Comparison of ENCODE assay signal across 10 cellular contexts in genomic region chr17:81229666-81229920, GRCh38. TPM values are rescaled to one million over a fixed set of nuclear protein-coding genes. Genes with fewer than 3 reads are reported as not detected.
DNase-seq lines count a peak whose midpoint lies in the region; ATAC-seq and TF ChIP-seq lines count a peak whose summit lies in the region.
"Had no signal": no experiment of that assay in that cellular context is flagged by ENCODE, and none has a peak within 500 bp of the region (broad histone marks: within the 10 kb centered on the region; RNA-seq: fewer than 3 reads in every experiment).

No MANE protein-coding gene starts in this region.

- no peak overlapping the region for H2BK120ac ChIP-seq in IMR-90 (ENCODE audit: low read depth, low read length)

- no peak overlapping the region for H2AFZ ChIP-seq in IMR-90 (replicated peaks; ENCODE audit: low read length, poor library complexity)
- H2AFZ ChIP-seq: GM23338 had no signal

- H2AK9ac ChIP-seq in IMR-90 (replicated peaks; ENCODE audit: low read depth, low read length, poor library complexity) = peak overlapping the region; percentile 24

- no peak for DNase-seq in IMR-90
- DNase-seq in activated T-helper 1 cell treated with anti-CD3 and anti-CD28 coated beads, Interleukin-12 subunit alpha, Interleukin-12 subunit beta, Interleukin-2, Interleukin-4 antibody, amounts not matched to agents 30 ng/mL and 10 ng/mL and 1 ng/mL, durations not matched to agents 14 hours and 24 hours and 36 hours (ENCODE audit: low spot score) = no peak
- no peak for DNase-seq in memory B cell (ENCODE audit: low spot score in 2 of 2)
- DNase-seq in ascending aorta (ENCODE audit: low spot score in 2 of 2) = no peak
- DNase-seq: H9 had no signal

- H3K4me2 ChIP-seq in IMR-90 (ENCODE audit: low read depth, low read length) = no peak overlapping the region
- H3K4me2 ChIP-seq: BLaER1, GM23338 had no signal

- no peak for ATAC-seq in IMR-90 (ENCODE audit: low read depth)
- ATAC-seq in memory B cell (ENCODE audit: low read depth) = no peak
- no peak for ATAC-seq in GM18519 (IDR thresholded peaks at IDR 0.05; ENCODE audit: low FRiP score, unreplicated experiment)
- no peak for ATAC-seq in GM21528 (IDR thresholded peaks at IDR 0.05; ENCODE audit: low FRiP score, unreplicated experiment)

- H3K56ac ChIP-seq in IMR-90 (ENCODE audit: extremely low read depth, insufficient read depth, low read length) = no peak overlapping the region

- peaks cover 13% of the 10 kb centered on the region for H4K20me1 ChIP-seq in IMR-90 (ENCODE audit: insufficient read depth, low read length)

- no peak for TF ChIP-seq CTCF in IMR-90 (conservative IDR thresholded peaks at IDR 0.05; ENCODE audit: low read depth, low read length)
- TF ChIP-seq CTCF in ascending aorta (IDR thresholded peaks at IDR 0.05) = no peak

- no peak overlapping the region for H4K8ac ChIP-seq in IMR-90 (ENCODE audit: low read depth in 2 of 2, low read length in 2 of 2)

- H3K36me3 ChIP-seq in IMR-90 (ENCODE audit: control insufficient read depth, insufficient read depth, low read length) (peaks cover 39% of the 10 kb centered on the region), ascending aorta (peaks cover 39 to 49% of the 10 kb centered on the region in 2 donors)

- H3K4me1 Mint-ChIP-seq in activated T-helper 1 cell treated with anti-CD3 and anti-CD28 coated beads, Interleukin-12 subunit alpha, Interleukin-12 subunit beta, Interleukin-2, Interleukin-4 antibody, amounts not matched to agents 30 ng/mL and 10 ng/mL and 1 ng/mL, durations not matched to agents 14 hours and 24 hours and 36 hours (ENCODE audit: low read depth) = peaks cover 8% of the 10 kb centered on the region
- peaks cover 24% of the 10 kb centered on the region for H3K4me1 Mint-ChIP-seq in memory B cell
- H3K4me1 Mint-ChIP-seq: GM23338, H9 had no signal

- POLR2A ChIA-PET in IMR-90 (lab: Charles Lee; ENCODE audit: unreplicated experiment) = no interaction called here

- no peak overlapping the region for H2BK5ac ChIP-seq in IMR-90 (ENCODE audit: low read depth, low read length, poor library complexity, severe bottlenecking)

- no peak overlapping the region for H2BK15ac ChIP-seq in IMR-90 (ENCODE audit: low read depth, low read length)

- no peaks in the 10 kb centered on the region for H3K9me3 Mint-ChIP-seq in activated T-helper 1 cell treated with anti-CD3 and anti-CD28 coated beads, Interleukin-12 subunit alpha, Interleukin-12 subunit beta, Interleukin-2, Interleukin-4 antibody, amounts not matched to agents 30 ng/mL and 10 ng/mL and 1 ng/mL, durations not matched to agents 14 hours and 24 hours and 36 hours
- H3K9me3 Mint-ChIP-seq in memory B cell = peaks cover 3% of the 10 kb centered on the region
- H3K9me3 Mint-ChIP-seq: GM23338, H9 had no signal

- H2BK20ac ChIP-seq in IMR-90 (ENCODE audit: low read depth, low read length) = no peak overlapping the region

- CTCF ChIA-PET in IMR-90 (lab: Yijun Ruan, JAX) = no interaction called here

- no peak overlapping the region for H2AK5ac ChIP-seq in IMR-90 (ENCODE audit: low read depth, low read length)

- peaks cover 19% of the 10 kb centered on the region for H3K36me3 Mint-ChIP-seq in activated T-helper 1 cell treated with anti-CD3 and anti-CD28 coated beads, Interleukin-12 subunit alpha, Interleukin-12 subunit beta, Interleukin-2, Interleukin-4 antibody, amounts not matched to agents 30 ng/mL and 10 ng/mL and 1 ng/mL, durations not matched to agents 14 hours and 24 hours and 36 hours (ENCODE audit: low read depth)
- H3K36me3 Mint-ChIP-seq in memory B cell = peaks cover 13% of the 10 kb centered on the region

- TF ChIP-seq RAD21 in IMR-90 (IDR thresholded peaks at IDR 0.05; ENCODE audit: low read length) = no peak

- no peak overlapping the region for H3K4ac ChIP-seq in IMR-90 (ENCODE audit: low read depth, low read length)

- no TSS peak for BruUV-seq in IMR-90 (replicated peaks; lab: Mats Ljungman, UMichigan)

- H3K4me1 ChIP-seq in IMR-90 (ENCODE audit: control insufficient read depth, insufficient read depth, low read length) (no peaks in the 10 kb centered on the region), ascending aorta (no peaks in the 10 kb centered on the region)
- H3K4me1 ChIP-seq: BLaER1 had no signal

- no peak overlapping the region for H3K18ac ChIP-seq in IMR-90 (ENCODE audit: low read depth, low read length)

- H3K9me3 ChIP-seq in IMR-90 (ENCODE audit: control insufficient read depth, insufficient read depth, low read length) (peaks cover 3% of the 10 kb centered on the region; the same call in 1 of the 2 replicates), ascending aorta (no peaks in the 10 kb centered on the region)

- 89% methylated on average over 13 of the region's 14 CpGs; no CpG with 5 or more reads in 1 of the 2 experiments for WGBS in IMR-90 (ENCODE audit: extremely low coverage in 2 of 2, insufficient read length in 1 of 2), 2 experiments

- no peak overlapping the region for H3K23ac ChIP-seq in IMR-90 (ENCODE audit: low read depth, low read length)

- intact Hi-C loops in IMR-90 (cut with micrococcal nuclease) (no loop called here), ascending aorta (cut with DNase I) (no loop called here)
- intact Hi-C loops in activated T-helper 1 cell treated with anti-CD3 and anti-CD28 coated beads, Interleukin-12 subunit alpha, Interleukin-12 subunit beta, Interleukin-2, Interleukin-4 antibody, amounts not matched to agents 30 ng/mL and 10 ng/mL and 1 ng/mL, durations not matched to agents 14 hours and 24 hours and 36 hours (cut with micrococcal nuclease) = loop anchor here (10.0 kb wide), 1 partner anchor 195 kb away; the partner anchor contains the start of gene BAIAP2

- H3K79me1 ChIP-seq in IMR-90 (ENCODE audit: low read depth in 1 of 2, low read length in 2 of 2) = peaks cover 1 to 14% of the 10 kb centered on the region in 2 experiments; a peak in 3 of 4 replicates

- H3K27ac ChIP-seq in IMR-90 (ENCODE audit: insufficient read depth, low read length) = no peak overlapping the region
- H3K27ac ChIP-seq in ascending aorta = no peak overlapping the region
- H3K27ac ChIP-seq: BLaER1 had no signal

- peak overlapping the region; percentile 1 for H3K27ac Mint-ChIP-seq in activated T-helper 1 cell treated with anti-CD3 and anti-CD28 coated beads, Interleukin-12 subunit alpha, Interleukin-12 subunit beta, Interleukin-2, Interleukin-4 antibody, amounts not matched to agents 30 ng/mL and 10 ng/mL and 1 ng/mL, durations not matched to agents 14 hours and 24 hours and 36 hours
- peak overlapping the region; percentile 25 for H3K27ac Mint-ChIP-seq in memory B cell
- H3K27ac Mint-ChIP-seq: GM23338, H9 had no signal

- H3K9ac ChIP-seq in IMR-90 (ENCODE audit: low read depth, low read length) = no peak overlapping the region
- H3K9ac ChIP-seq: BLaER1 had no signal

- H3K27me3 Mint-ChIP-seq in activated T-helper 1 cell treated with anti-CD3 and anti-CD28 coated beads, Interleukin-12 subunit alpha, Interleukin-12 subunit beta, Interleukin-2, Interleukin-4 antibody, amounts not matched to agents 30 ng/mL and 10 ng/mL and 1 ng/mL, durations not matched to agents 14 hours and 24 hours and 36 hours (ENCODE audit: insufficient read depth) = no peaks in the 10 kb centered on the region
- H3K27me3 Mint-ChIP-seq in memory B cell = no peaks in the 10 kb centered on the region

- no peak overlapping the region for H3K14ac ChIP-seq in IMR-90 (replicated peaks; ENCODE audit: low read depth, low read length)

- no peak overlapping the region for H3K4me3 Mint-ChIP-seq in activated T-helper 1 cell treated with anti-CD3 and anti-CD28 coated beads, Interleukin-12 subunit alpha, Interleukin-12 subunit beta, Interleukin-2, Interleukin-4 antibody, amounts not matched to agents 30 ng/mL and 10 ng/mL and 1 ng/mL, durations not matched to agents 14 hours and 24 hours and 36 hours
- peak overlapping the region; percentile 33 for H3K4me3 Mint-ChIP-seq in memory B cell
- H3K4me3 Mint-ChIP-seq: GM23338, H9 had no signal

- TF ChIP-seq POLR2A in IMR-90 (IDR thresholded peaks at IDR 0.05; ENCODE audit: low read depth, low read length) = no peak

- in situ Hi-C loops in IMR-90 (cut with MboI; ENCODE audit: low sequenced_read_pairs) = no loop called here

- H3K27me3 ChIP-seq in IMR-90 (ENCODE audit: control insufficient read depth, insufficient read depth, low read length) = no peaks in the 10 kb centered on the region
- H3K27me3 ChIP-seq in ascending aorta = no peaks in the 10 kb centered on the region
- H3K27me3 ChIP-seq: BLaER1 had no signal

- H4K91ac ChIP-seq in IMR-90 (ENCODE audit: insufficient read depth, low read depth, low read length) = no peak overlapping the region

- no peak overlapping the region for H3K4me3 ChIP-seq in IMR-90 (ENCODE audit: insufficient read depth, low read depth, low read length)
- H3K4me3 ChIP-seq in ascending aorta = no peak overlapping the region
- H3K4me3 ChIP-seq: BLaER1, GM12878, GM23338 had no signal

- no peaks in the 10 kb centered on the region for H3K9me1 ChIP-seq in IMR-90 (ENCODE audit: insufficient read depth, low read length)

- H4K5ac ChIP-seq in IMR-90 (ENCODE audit: low read depth, low read length) = no peak overlapping the region

- dilution Hi-C loops in IMR-90 (cut with HindIII; ENCODE audit: low sequenced_read_pairs, unreplicated experiment) = no loop called here

RNA-seq across cellular contexts. Expression of gene CEP131, which starts 6.8 kb away (rescaled TPM):
- total RNA-seq in IMR-90 (2012; rRNA removed) (4.8 and 5.3 TPM in 2 replicates), ascending aorta (6.7 TPM)
- 9.6 and 12.3 TPM in 2 replicates for polyA plus RNA-seq in IMR-90 (2012; rRNA removed)
- polyA plus RNA-seq in IMR-90 (2012; cell fraction: cytosol; rRNA removed) = 11.3 and 16.9 TPM in 2 replicates
- polyA plus RNA-seq in IMR-90 (2012; cell fraction: nucleus; rRNA removed; ENCODE audit: low replicate concordance) = 57.2 and 102 TPM in 2 replicates
- total RNA-seq in activated T-helper 1 cell treated with anti-CD3 and anti-CD28 coated beads, Interleukin-12 subunit alpha, Interleukin-12 subunit beta, Interleukin-2, Interleukin-4 antibody, amounts not matched to agents 30 ng/mL and 10 ng/mL and 1 ng/mL, durations not matched to agents 14 hours and 24 hours and 36 hours = 17.5 and 18.7 TPM in 2 replicates

RNA-seq across cellular contexts. Expression of gene TEPSIN, which starts 9.3 kb away (rescaled TPM):
- total RNA-seq in IMR-90 (2012; rRNA removed) (3.2 and 3.3 TPM in 2 replicates), ascending aorta (117 TPM)
- polyA plus RNA-seq in IMR-90 (2012; rRNA removed) = 28.1 and 36.1 TPM in 2 replicates
- 9.0 and 13.3 TPM in 2 replicates for polyA plus RNA-seq in IMR-90 (2012; cell fraction: cytosol; rRNA removed)
- 230 and 545 TPM in 2 replicates for polyA plus RNA-seq in IMR-90 (2012; cell fraction: nucleus; rRNA removed; ENCODE audit: low replicate concordance)
- total RNA-seq in activated T-helper 1 cell treated with anti-CD3 and anti-CD28 coated beads, Interleukin-12 subunit alpha, Interleukin-12 subunit beta, Interleukin-2, Interleukin-4 antibody, amounts not matched to agents 30 ng/mL and 10 ng/mL and 1 ng/mL, durations not matched to agents 14 hours and 24 hours and 36 hours = 37.7 and 41.0 TPM in 2 replicates

RNA-seq across cellular contexts. Expression of gene NDUFAF8, which starts 9.5 kb away (rescaled TPM):
- total RNA-seq in IMR-90 (2012; rRNA removed) (11.1 and 21.1 TPM in 2 replicates), ascending aorta (6.5 TPM)
- 65.0 and 80.0 TPM in 2 replicates for polyA plus RNA-seq in IMR-90 (2012; rRNA removed)
- polyA plus RNA-seq in IMR-90 (2012; cell fraction: cytosol; rRNA removed) = 64.0 and 137 TPM in 2 replicates
- 31.0 and 41.1 TPM in 2 replicates for polyA plus RNA-seq in IMR-90 (2012; cell fraction: nucleus; rRNA removed; ENCODE audit: low replicate concordance)
- 71.9 and 78.3 TPM in 2 replicates for total RNA-seq in activated T-helper 1 cell treated with anti-CD3 and anti-CD28 coated beads, Interleukin-12 subunit alpha, Interleukin-12 subunit beta, Interleukin-2, Interleukin-4 antibody, amounts not matched to agents 30 ng/mL and 10 ng/mL and 1 ng/mL, durations not matched to agents 14 hours and 24 hours and 36 hours
